ENCODE assay signal across 22 cellular contexts in genomic region chr14:94638961-94639817, GRCh38. TPM values are rescaled to one million over a fixed set of nuclear protein-coding genes. Genes with fewer than 3 reads are reported as not detected.
"Had no signal": no experiment of that assay in that cellular context is flagged by ENCODE, and none has a peak within 500 bp of the region (broad histone marks: within the 10 kb centered on the region; RNA-seq: fewer than 3 reads in every experiment).

No MANE protein-coding gene starts in this region.

- H3K9me3 Mint-ChIP-seq: nephron had no signal

- H3K4me2 ChIP-seq: smooth muscle cell had no signal

- H3K36me3 ChIP-seq: heart right ventricle, left ventricle myocardium inferior, neutrophil, right atrium auricular region, tibial nerve, upper lobe of right lung, vagina had no signal

- FAIRE-seq: frontal cortex, keratinocyte had no signal

- H3K4me3 ChIP-seq: dorsolateral prefrontal cortex, heart right ventricle, left ventricle myocardium inferior, lung, right atrium auricular region, smooth muscle cell, testis, tibial nerve, upper lobe of right lung, vagina had no signal

- H3K27ac ChIP-seq: dorsolateral prefrontal cortex, heart right ventricle, left ventricle myocardium inferior, neutrophil, right atrium auricular region, testis, tibial nerve, upper lobe of right lung, vagina had no signal

- H3K4me3 Mint-ChIP-seq: naive B cell had no signal

- H3K4me1 Mint-ChIP-seq: nephron had no signal

- H3K9me3 ChIP-seq: heart right ventricle, left ventricle myocardium inferior, neutrophil, right atrium auricular region, testis, tibial nerve, upper lobe of right lung, vagina had no signal

- H3K27me3 ChIP-seq: dorsolateral prefrontal cortex, right atrium auricular region, testis, tibial nerve, upper lobe of right lung, vagina had no signal

- ATAC-seq: esophagus mucosa, upper lobe of right lung had no signal

- H3K4me1 ChIP-seq: heart right ventricle, left ventricle myocardium inferior, right atrium auricular region, testis, tibial nerve, upper lobe of right lung, vagina had no signal

- DNase-seq: cortex of kidney; dorsolateral prefrontal cortex; effector CD8-positive, alpha-beta T cell; heart right ventricle; left ventricle myocardium inferior; mesenchymal stem cell; naive B cell; stimulated activated CD4-positive, alpha-beta T cell treated with anti-CD3 and anti-CD28 coated beads, Interleukin-2, amount 100 ng/mL, for 48 hours; stimulated activated naive CD4-positive, alpha-beta T cell treated with Interleukin-2 at 50 U/mL for 16 hours; testis; upper lobe of right lung had no signal

- H3K36me3 Mint-ChIP-seq: naive B cell had no signal

RNA-seq across cellular contexts. Expression of gene SERPINA3, which starts 27.0 kb away (rescaled TPM):
- total RNA-seq: frontal cortex had no signal

RNA-seq across cellular contexts. Expression of gene SERPINA5, which starts 58.0 kb away (rescaled TPM):
- total RNA-seq: fibroblast of lung, frontal cortex had no signal
- polyA plus RNA-seq: fibroblast of lung, keratinocyte had no signal
